ENCODE assay signal across 8 cellular contexts in genomic region chr7:1503816-1504775, GRCh38. TPM values are rescaled to one million over a fixed set of nuclear protein-coding genes. Genes with fewer than 3 reads are reported as not detected.
DNase-seq lines count a peak whose midpoint lies in the region; ATAC-seq and TF ChIP-seq lines count a peak whose summit lies in the region.

INTS1 (minus strand) TSS chr7:1504389; CDS start chr7:1503960, 429 bp downstream.

- H3K9me3 ChIP-seq in heart left ventricle: no peaks in the 10 kb centered on the region

- WGBS in heart left ventricle, 4 donors: 1 to 5% (median 2%) methylated on average over 20 to 118 of the region's 118 CpGs

- H3K36me3 Mint-ChIP-seq in activated naive CD8-positive, alpha-beta T cell treated with anti-CD3 and anti-CD28 coated beads, Interleukin-2, amount 50 U/mL, for 24 hours (ENCODE audit: low read depth): peaks cover 9% of the 10 kb centered on the region
- H3K36me3 Mint-ChIP-seq in type B pancreatic cell: no peaks in the 10 kb centered on the region

- H3K4me3 Mint-ChIP-seq in activated naive CD8-positive, alpha-beta T cell treated with anti-CD3 and anti-CD28 coated beads, Interleukin-2, amount 50 U/mL, for 24 hours: peak within 1 kb of the TSS; percentile 87
- H3K4me3 Mint-ChIP-seq in type B pancreatic cell: peak within 1 kb of the TSS; percentile 89

- H3K4me1 ChIP-seq in heart left ventricle: peaks cover 5 to 39% (median 24%) of the 10 kb centered on the region in 12 donors

- TF ChIP-seq POLR2A in heart left ventricle (IDR thresholded peaks at IDR 0.05): peak in 1 of 2 donors; percentile 83

- H3K27me3 Mint-ChIP-seq in activated naive CD8-positive, alpha-beta T cell treated with anti-CD3 and anti-CD28 coated beads, Interleukin-2, amount 50 U/mL, for 24 hours: no peaks in the 10 kb centered on the region
- H3K27me3 Mint-ChIP-seq in type B pancreatic cell: no peaks in the 10 kb centered on the region

- H3K27ac ChIP-seq in heart left ventricle: peak within 1 kb of the TSS in 11 of 12 donors; percentile 56 to 90 (median 78)

- ATAC-seq in HG02623 (IDR thresholded peaks at IDR 0.05; ENCODE audit: unreplicated experiment) (peak; percentile 81), heart left ventricle (peak; percentile 72 to 92 (median 88))
- ATAC-seq in activated naive CD8-positive, alpha-beta T cell treated with anti-CD3 and anti-CD28 coated beads, Interleukin-2, amount 50 U/mL, for 24 hours: peak; percentile 91

- H3K27ac Mint-ChIP-seq in activated naive CD8-positive, alpha-beta T cell treated with anti-CD3 and anti-CD28 coated beads, Interleukin-2, amount 50 U/mL, for 24 hours: peak within 1 kb of the TSS; percentile 90
- no peak within 1 kb of the TSS for H3K27ac Mint-ChIP-seq in type B pancreatic cell

- H3K9me3 Mint-ChIP-seq in activated naive CD8-positive, alpha-beta T cell treated with anti-CD3 and anti-CD28 coated beads, Interleukin-2, amount 50 U/mL, for 24 hours: no peaks in the 10 kb centered on the region
- H3K9me3 Mint-ChIP-seq in type B pancreatic cell: no peaks in the 10 kb centered on the region

- TF ChIP-seq CTCF in GM12864 (IDR thresholded peaks at IDR 0.05; ENCODE audit: low read depth, low read length, missing control alignments) (peak; percentile 72), heart left ventricle (IDR thresholded peaks at IDR 0.05) (peak; percentile 75 to 99 (median 92)), type B pancreatic cell (conservative IDR thresholded peaks at IDR 0.05) (peak; percentile 92)

- H3K27me3 ChIP-seq in heart left ventricle: no peaks in the 10 kb centered on the region

- H3K4me3 ChIP-seq in GM12864 (ENCODE audit: low read depth, low read length) (peak within 1 kb of the TSS; percentile 91), heart left ventricle (peak within 1 kb of the TSS; percentile 82 to 100 (median 100))

- H3K36me3 ChIP-seq in heart left ventricle: peaks cover 0 to 40% (median 37%) of the 10 kb centered on the region in 9 donors

- peak; percentile 69 for DNase-seq in GM12864 (ENCODE audit: low read depth)
- DNase-seq in NCI-H1105 treated with DMSO at 0.1 percent for 48 hours (lab: John Stamatoyannopoulos, UW): peak; percentile 95
- peak; percentile 89 to 91 for DNase-seq in SW 1271 (lab: John Stamatoyannopoulos, UW)
- DNase-seq in activated naive CD8-positive, alpha-beta T cell treated with anti-CD3 and anti-CD28 coated beads, Interleukin-2, amount 50 U/mL, for 24 hours: peak; percentile 91
- DNase-seq in heart left ventricle: peak; percentile 92 to 95 (median 94)
- peak; percentile 86 for DNase-seq in pons (ENCODE audit: low spot score)
- DNase-seq in type B pancreatic cell (ENCODE audit: extremely low spot score, unreplicated experiment): peak; percentile 92

- peaks cover 46% of the 10 kb centered on the region for H3K4me1 Mint-ChIP-seq in activated naive CD8-positive, alpha-beta T cell treated with anti-CD3 and anti-CD28 coated beads, Interleukin-2, amount 50 U/mL, for 24 hours
- H3K4me1 Mint-ChIP-seq in type B pancreatic cell (ENCODE audit: unreplicated experiment): peaks cover 12% of the 10 kb centered on the region

- intact Hi-C loops in heart left ventricle (cut with DNase I): loop anchor here in 5 of 10 donors (1.0 to 10.0 kb wide), 6 partner anchors 26 to 67 kb away; partner anchors contain the start of genes TMEM184A (in 3 of the 5), MAFK (in 1 of the 5) and PSMG3 (in 1 of the 5)

RNA-seq across cellular contexts. Expression of gene INTS1, which starts in this region (rescaled TPM):
- total RNA-seq in heart left ventricle (10 to 100 TPM; 35.5 to 67.4 (median 45.3) TPM), type B pancreatic cell (ENCODE audit: low replicate concordance) (112 and 134 TPM in 2 replicates)
- polyA plus RNA-seq in heart left ventricle: 10 to 100 TPM; 41.9 to 46.0 TPM

Comparison
In these comparisons a context has a peak if more than half of its experiments do, and no peak if none do; other contexts are left out.
1. Peak in every context shown above with its lines: DNase-seq, ATAC-seq, H3K4me3 ChIP-seq and H3K27ac ChIP-seq.